In the genomic region with DNA sequence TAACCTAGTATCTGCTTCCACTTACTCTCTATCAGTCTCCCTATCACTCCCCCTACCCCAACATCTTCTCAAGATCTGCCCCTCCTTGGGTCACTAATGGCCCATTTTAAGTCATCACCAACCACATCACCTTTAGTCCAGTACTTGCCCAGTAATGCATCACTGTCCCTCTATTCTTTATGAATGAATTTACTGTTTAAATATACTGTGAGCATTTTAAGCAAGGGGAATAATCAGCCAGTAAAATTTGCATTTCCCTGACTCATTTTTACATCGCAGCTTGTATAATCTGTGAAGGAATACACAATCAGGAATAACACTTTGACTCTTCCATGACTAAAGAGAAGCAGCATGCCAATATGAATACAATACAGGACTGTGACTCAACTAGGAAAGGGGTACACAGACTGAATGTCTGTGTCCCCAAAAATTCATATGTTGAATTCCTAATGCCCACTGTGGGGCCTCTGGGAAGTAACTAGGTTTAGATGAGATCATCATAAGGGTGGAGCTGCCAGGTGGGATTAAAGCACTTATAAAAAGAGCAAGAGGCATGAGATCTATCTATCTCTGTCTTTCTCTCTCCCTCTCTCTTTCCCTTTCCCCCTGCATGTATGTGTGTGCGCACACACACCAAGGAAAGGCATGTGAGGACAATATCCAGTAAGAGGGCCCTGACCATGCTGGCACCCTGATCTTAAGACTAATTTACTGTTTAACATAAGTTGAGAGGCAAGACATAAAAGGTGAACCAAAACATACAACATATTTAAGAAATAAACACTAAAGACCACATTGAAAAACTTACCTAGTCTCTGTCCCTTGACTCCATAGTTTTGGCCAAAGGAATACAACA, we compare ENCODE assay signal across 16 cellular contexts. TPM values are rescaled to one million over a fixed set of nuclear protein-coding genes. Genes with fewer than 3 reads are reported as not detected.
DNase-seq lines count a peak whose midpoint lies in the region; ATAC-seq, FAIRE-seq and TF ChIP-seq lines count a peak whose summit lies in the region.
"Had no signal": no experiment of that assay in that cellular context is flagged by ENCODE, and none has a peak within 500 bp of the region (broad histone marks: within the 10 kb centered on the region; RNA-seq: fewer than 3 reads in every experiment).

No MANE protein-coding gene starts in this region.

- H3K36me3 Mint-ChIP-seq in Calu3 (ENCODE audit: insufficient read depth, unreplicated experiment), result peaks cover 37% of the 10 kb centered on the region
- peaks cover 83% of the 10 kb centered on the region for H3K36me3 Mint-ChIP-seq in activated T-helper 17 cell treated with anti-CD3 and anti-CD28 coated beads, Interleukin-2, amount 50 U/mL, for 72 hours (ENCODE audit: low read depth)
- peaks cover 46% of the 10 kb centered on the region for H3K36me3 Mint-ChIP-seq in natural killer cell treated with Interleukin-12 subunit alpha and Interleukin-12 subunit beta and Interleukin-15 and Interleukin-18, amount 100 ng/mL, for 72 hours

- peaks cover 16% of the 10 kb centered on the region for H3K4me1 Mint-ChIP-seq in Calu3 (ENCODE audit: low read depth, unreplicated experiment)
- H3K4me1 Mint-ChIP-seq in activated T-helper 17 cell treated with anti-CD3 and anti-CD28 coated beads, Interleukin-2, amount 50 U/mL, for 72 hours, result peaks cover 16% of the 10 kb centered on the region
- peaks cover 35 to 49% of the 10 kb centered on the region in 2 donors for H3K4me1 Mint-ChIP-seq in natural killer cell treated with Interleukin-12 subunit alpha and Interleukin-12 subunit beta and Interleukin-15 and Interleukin-18, amount 100 ng/mL, for 72 hours (ENCODE audit: low read depth in 2 of 2)

- no peak overlapping the region for H3K4me3 Mint-ChIP-seq in Calu3 (ENCODE audit: low read depth, unreplicated experiment)
- H3K4me3 Mint-ChIP-seq in activated T-helper 17 cell treated with anti-CD3 and anti-CD28 coated beads, Interleukin-2, amount 50 U/mL, for 72 hours, result no peak overlapping the region
- H3K4me3 Mint-ChIP-seq in natural killer cell treated with Interleukin-12 subunit alpha and Interleukin-12 subunit beta and Interleukin-15 and Interleukin-18, amount 100 ng/mL, for 72 hours, result no peak overlapping the region
- H3K4me3 Mint-ChIP-seq: CD4-positive, alpha-beta memory T cell had no signal

- no peak for TF ChIP-seq CTCF in A549 (IDR thresholded peaks at IDR 0.05)
- TF ChIP-seq CTCF in Calu3 (IDR thresholded peaks at IDR 0.05; ENCODE audit: unreplicated experiment), result no peak

- no peak for FAIRE-seq in A549 (lab: Jason Lieb, UNC)
- FAIRE-seq: H54 had no signal

- H3K27me3 Mint-ChIP-seq in Calu3 (ENCODE audit: unreplicated experiment), result no peaks in the 10 kb centered on the region
- H3K27me3 Mint-ChIP-seq in activated T-helper 17 cell treated with anti-CD3 and anti-CD28 coated beads, Interleukin-2, amount 50 U/mL, for 72 hours, result no peaks in the 10 kb centered on the region
- H3K27me3 Mint-ChIP-seq in natural killer cell treated with Interleukin-12 subunit alpha and Interleukin-12 subunit beta and Interleukin-15 and Interleukin-18, amount 100 ng/mL, for 72 hours, result no peaks in the 10 kb centered on the region
- H3K27me3 Mint-ChIP-seq: CD4-positive, alpha-beta memory T cell had no signal

- WGBS in A549 (ENCODE audit: missing lambda C conversion rate), result 86% methylated on average over 2 of the region's 2 CpGs

- peaks cover 63% of the 10 kb centered on the region for H3K4me1 ChIP-seq in A549
- H3K4me1 ChIP-seq: BE2C had no signal

- peak overlapping the region; percentile 56 for H3K4me2 ChIP-seq in A549
- H3K4me2 ChIP-seq: PC-9 had no signal

- ATAC-seq in A549, result no peak
- ATAC-seq in activated T-helper 17 cell treated with anti-CD3 and anti-CD28 coated beads, Interleukin-2, amount 50 U/mL, for 72 hours (replicated peaks), result peak; percentile 69
- peak in 1 of 2 donors; percentile 39 for ATAC-seq in natural killer cell treated with Interleukin-12 subunit alpha and Interleukin-12 subunit beta and Interleukin-15 and Interleukin-18, amount 100 ng/mL, for 72 hours

- H3K27ac ChIP-seq in A549, result peak overlapping the region; percentile 38 to 66; a peak in 4 of 6 replicates
- H3K27ac ChIP-seq: PC-9 had no signal

- peak overlapping the region; percentile 63 for H3K27ac Mint-ChIP-seq in Calu3 (ENCODE audit: unreplicated experiment)
- no peak overlapping the region for H3K27ac Mint-ChIP-seq in activated T-helper 17 cell treated with anti-CD3 and anti-CD28 coated beads, Interleukin-2, amount 50 U/mL, for 72 hours
- H3K27ac Mint-ChIP-seq in natural killer cell treated with Interleukin-12 subunit alpha and Interleukin-12 subunit beta and Interleukin-15 and Interleukin-18, amount 100 ng/mL, for 72 hours, result peak overlapping the region; percentile 22 to 25

- DNase-seq in A549 (ENCODE audit: low read depth in 1 of 2, low spot score in 1 of 2), result no peak
- no peak for DNase-seq in Calu3
- no peak for DNase-seq in natural killer cell treated with Interleukin-12 subunit alpha and Interleukin-12 subunit beta and Interleukin-15 and Interleukin-18, amount 100 ng/mL, for 72 hours (ENCODE audit: low spot score)
- DNase-seq in amniotic stem cell (lab: John Stamatoyannopoulos, UW), result no peak
- no peak for DNase-seq in HuH-7.5 (ENCODE audit: low spot score)
- DNase-seq in kidney tubule cell (ENCODE audit: low spot score), result no peak
- DNase-seq: BE2C; CD4-positive, alpha-beta memory T cell; NCI-H1105; NCI-H1694; NCI-H510A treated with DMSO at 0.1 percent for 48 hours; NCI-H82; PC-9 had no signal

- no peak for TF ChIP-seq RAD21 in A549 (conservative IDR thresholded peaks at IDR 0.05 in 1 of 2, IDR thresholded peaks at IDR 0.05 in 1 of 2)

- intact Hi-C loops in Calu3 (cut with micrococcal nuclease; ENCODE audit: unreplicated experiment), result no loop called here

- no peak for TF ChIP-seq EP300 in A549 (IDR thresholded peaks at IDR 0.05)

- H3K4me3 ChIP-seq in A549, result no peak overlapping the region
- H3K4me3 ChIP-seq: PC-9 had no signal

- CTCF ChIA-PET in A549 (lab: Yijun Ruan, JAX) (interaction anchor here (0.9 to 9.1 kb wide), 3 partner anchors 12 to 452 kb away, joined by 3 to 47 read pairs (median 3); a partner anchor contains a TSS), Calu3 (lab: Charles Lee) (no interaction called here)

- H3K9me3 Mint-ChIP-seq in Calu3 (ENCODE audit: low read depth, unreplicated experiment), result no peaks in the 10 kb centered on the region
- no peaks in the 10 kb centered on the region for H3K9me3 Mint-ChIP-seq in activated T-helper 17 cell treated with anti-CD3 and anti-CD28 coated beads, Interleukin-2, amount 50 U/mL, for 72 hours
- H3K9me3 Mint-ChIP-seq in natural killer cell treated with Interleukin-12 subunit alpha and Interleukin-12 subunit beta and Interleukin-15 and Interleukin-18, amount 100 ng/mL, for 72 hours, result no peaks in the 10 kb centered on the region
- H3K9me3 Mint-ChIP-seq: CD4-positive, alpha-beta memory T cell had no signal

- POLR2A ChIA-PET in A549 (lab: Yijun Ruan, JAX), result interaction anchor here (0.6 kb wide), 1 partner anchor 13 kb away, joined by 4 read pairs; a partner anchor contains a TSS

- no peaks in the 10 kb centered on the region for H3K9me3 ChIP-seq in A549
- H3K9me3 ChIP-seq: BE2C had no signal

- no peak for TF ChIP-seq POLR2A in A549 (IDR thresholded peaks at IDR 0.05; ENCODE audit: low read length)

- no TSS peak for BruUV-seq in Calu3 (replicated peaks; lab: Mats Ljungman, UMichigan)

TF ChIP-seq in A549, 52 proteins besides CTCF, POLR2A, EP300 and RAD21:
- TF ChIP-seq BHLHE40 (IDR thresholded peaks at IDR 0.05; ENCODE audit: low read depth, low read length), result no peak

RNA-seq across cellular contexts. Expression of a gene that starts 12.2 kb away (rescaled TPM):
- polyA plus RNA-seq in A549 (2011; rRNA removed) (134 and 193 TPM in 2 replicates), A549 (2017; fragmentation: RNase III; extraction: RNeasy Plus Mini Kit Qiagen cat#74134 plus additional on column Dnase treatment) (95.1 to 101 TPM (median 98.6 TPM) in 3 replicates)
- 79.4 and 85.4 TPM in 2 replicates for polyA plus RNA-seq in A549 (2012; cell fraction: cytosol; rRNA removed)
- 41.2 and 64.4 TPM in 2 replicates for polyA plus RNA-seq in A549 (2012; cell fraction: nucleus; rRNA removed)
- 107 and 108 TPM in 2 replicates for polyA minus RNA-seq in A549 (2011; rRNA and poly(A)+ RNA removed)
- 38.7 and 48.1 TPM in 2 replicates for total RNA-seq in Calu3 (2022)
- total RNA-seq in activated T-helper 17 cell treated with anti-CD3 and anti-CD28 coated beads, Interleukin-2, amount 50 U/mL, for 72 hours, result 10 to 100 TPM; 18.5 to 28.1 TPM
- 10 to 100 TPM; 34.3 to 38.4 TPM for total RNA-seq in natural killer cell treated with Interleukin-12 subunit alpha and Interleukin-12 subunit beta and Interleukin-15 and Interleukin-18, amount 100 ng/mL, for 72 hours

RNA-seq across cellular contexts. Expression of a gene that starts 55.1 kb away (rescaled TPM):
- 36.7 and 53.5 TPM in 2 replicates for polyA plus RNA-seq in A549 (2011; rRNA removed)
- polyA plus RNA-seq in A549 (2012; cell fraction: cytosol; rRNA removed), result 23.0 and 26.7 TPM in 2 replicates
- polyA plus RNA-seq in A549 (2012; cell fraction: nucleus; rRNA removed), result 13.4 and 23.4 TPM in 2 replicates
- polyA plus RNA-seq in A549 (2017; fragmentation: RNase III; extraction: RNeasy Plus Mini Kit Qiagen cat#74134 plus additional on column Dnase treatment), result 7.0 to 7.1 TPM (median 7.1 TPM) in 3 replicates
- polyA minus RNA-seq in A549 (2011; rRNA and poly(A)+ RNA removed), result 26.4 and 35.0 TPM in 2 replicates
- 26.9 and 32.8 TPM in 2 replicates for total RNA-seq in Calu3 (2022)
- 1 to 10 TPM in 1 of 2 donors, under 1 TPM in 1; 0.56 to 1.2 TPM for total RNA-seq in activated T-helper 17 cell treated with anti-CD3 and anti-CD28 coated beads, Interleukin-2, amount 50 U/mL, for 72 hours
- not detected for total RNA-seq in natural killer cell treated with Interleukin-12 subunit alpha and Interleukin-12 subunit beta and Interleukin-15 and Interleukin-18, amount 100 ng/mL, for 72 hours
- total RNA-seq: CD4-positive, alpha-beta memory T cell; LHCN-M2; PC-9 had no signal
- polyA plus RNA-seq: CD4-positive, alpha-beta memory T cell had no signal

Comparison
In these comparisons a context has a peak if more than half of its experiments do, and no peak if none do; other contexts are left out.
1. RNA of a gene that starts 55.1 kb away (total RNA-seq): 26.9 to 32.8 TPM in Calu3; 0.56 to 1.2 TPM in activated T-helper 17 cell treated with anti-CD3 and anti-CD28 coated beads, Interleukin-2, amount 50 U/mL, for 72 hours and not detected in natural killer cell treated with Interleukin-12 subunit alpha and Interleukin-12 subunit beta and Interleukin-15 and Interleukin-18, amount 100 ng/mL, for 72 hours; every median in the first group is over 10 times any median in the second.